In genomic region chr12:84091642-84092041, GRCh38 we compare ENCODE assay signal across 29 cellular contexts.
"Had no signal": no experiment of that assay in that cellular context is flagged by ENCODE, and none has a peak within 500 bp of the region (broad histone marks: within the 10 kb centered on the region; RNA-seq: fewer than 3 reads in every experiment).

No MANE protein-coding gene starts in this region.

- H3K27me3 Mint-ChIP-seq: activated B cell treated with CpG ODN at 0.5 μM for 24 hours; activated CD8-positive, alpha-beta T cell treated with anti-CD3 and anti-CD28 coated beads for 36 hours; activated naive CD8-positive, alpha-beta T cell; activated T-helper 17 cell treated with anti-CD3 and anti-CD28 coated beads, Interleukin-2, amount 50 U/mL, for 72 hours; central memory CD8-positive, alpha-beta T cell; effector memory CD8-positive, alpha-beta T cell; T-helper 17 cell had no signal

- H3K27ac ChIP-seq: brain microvascular endothelial cell, epithelial cell of prostate, WERI-Rb-1 had no signal

- H3K4me3 Mint-ChIP-seq: activated B cell treated with CpG ODN at 0.5 μM for 24 hours; activated CD8-positive, alpha-beta T cell treated with anti-CD3 and anti-CD28 coated beads for 36 hours; activated naive CD8-positive, alpha-beta T cell; activated T-cell treated with anti-CD3 and anti-CD28 coated beads, Interleukin-2, amount 50 U/mL, for 4 hours; activated T-helper 17 cell treated with anti-CD3 and anti-CD28 coated beads, Interleukin-2, amount 50 U/mL, for 72 hours; central memory CD8-positive, alpha-beta T cell; effector memory CD8-positive, alpha-beta T cell; T-helper 17 cell; T-helper 2 cell treated with Interferon-gamma antibody and Interleukin-4, amounts not matched to agents 5 μg/mL and 100 μg/mL, for 36 hours had no signal

- H3K4me1 Mint-ChIP-seq: activated B cell treated with CpG ODN at 0.5 μM for 24 hours; activated T-helper 17 cell treated with anti-CD3 and anti-CD28 coated beads, Interleukin-2, amount 50 U/mL, for 72 hours; central memory CD8-positive, alpha-beta T cell; T-helper 17 cell had no signal

- H3K36me3 ChIP-seq: brain microvascular endothelial cell, WERI-Rb-1 had no signal

- H3K36me3 Mint-ChIP-seq: activated naive CD8-positive, alpha-beta T cell had no signal

- DNase-seq: activated B cell treated with CpG ODN at 0.5 μM for 24 hours; activated CD4-positive, alpha-beta T cell treated with anti-CD3 and anti-CD28 coated beads for 48 hours; activated CD4-positive, alpha-beta T cell treated with anti-CD3 and anti-CD28 coated beads, Interleukin-2, amount 50 U/mL, for 1 hour; activated CD4-positive, alpha-beta T cell treated with anti-CD3 and anti-CD28 coated beads, Interleukin-2, amount 50 U/mL, for 48 hours; activated CD8-positive, alpha-beta memory T cell treated with anti-CD3 and anti-CD28 coated beads for 24 hours; activated CD8-positive, alpha-beta T cell treated with anti-CD3 and anti-CD28 coated beads for 36 hours; activated effector memory CD4-positive, alpha-beta T cell treated with Interleukin-2 at 50 U/mL for 16 hours; activated gamma-delta T cell treated with Interleukin-2 at 50 U/mL for 16 hours; activated naive CD4-positive, alpha-beta T cell treated with anti-CD3 and anti-CD28 coated beads, Interleukin-2, amount 50 U/mL, for 16 hours; activated naive CD4-positive, alpha-beta T cell treated with Interleukin-2 at 50 U/mL for 16 hours; activated T-cell treated with anti-CD3 and anti-CD28 coated beads, Interleukin-2, amount 50 U/mL, for 4 hours; amniotic stem cell; anterior cingulate cortex; brain microvascular endothelial cell; cortex of kidney; dermis blood vessel endothelial cell; effector CD4-positive, alpha-beta T cell; effector memory CD8-positive, alpha-beta T cell; foreskin fibroblast; head of caudate nucleus; T-helper 1 cell; T-helper 17 cell; T1000; WERI-Rb-1 had no signal

- H3K27ac Mint-ChIP-seq: activated B cell treated with CpG ODN at 0.5 μM for 24 hours; activated CD8-positive, alpha-beta T cell treated with anti-CD3 and anti-CD28 coated beads for 36 hours; activated naive CD8-positive, alpha-beta T cell; activated T-helper 17 cell treated with anti-CD3 and anti-CD28 coated beads, Interleukin-2, amount 50 U/mL, for 72 hours; effector memory CD8-positive, alpha-beta T cell; T-helper 17 cell; T-helper 2 cell treated with Interferon-gamma antibody and Interleukin-4, amounts not matched to agents 5 μg/mL and 100 μg/mL, for 36 hours had no signal

- H3K27me3 ChIP-seq: brain microvascular endothelial cell had no signal

- H3K9me3 Mint-ChIP-seq: activated T-helper 17 cell treated with anti-CD3 and anti-CD28 coated beads, Interleukin-2, amount 50 U/mL, for 72 hours had no signal
